Comparison of ENCODE assay signal across 1 cellular context in the genomic region with DNA sequence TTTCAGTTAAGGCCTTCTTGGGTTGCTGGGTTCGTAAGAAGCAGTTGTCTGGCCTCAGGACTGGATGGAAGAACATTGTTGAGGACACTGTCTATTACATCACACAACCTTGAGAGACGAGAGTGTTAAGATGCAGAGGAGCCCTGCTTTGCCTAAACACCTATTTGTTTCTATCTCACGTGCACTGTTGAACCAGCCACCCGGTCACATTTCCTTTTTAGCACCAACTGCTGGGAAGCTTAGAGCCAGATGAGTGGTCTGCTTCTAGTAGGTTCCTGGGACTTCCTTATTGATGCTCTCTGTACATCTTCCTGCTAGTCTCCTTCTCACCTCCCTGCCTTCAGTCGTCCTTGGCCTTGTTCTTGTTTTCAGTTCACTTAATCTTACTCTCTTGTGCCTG.
TF ChIP-seq lines count a peak whose summit lies in the region.

No MANE protein-coding gene starts in this region.

TF ChIP-seq in WTC11, 78 proteins besides CTCF, POLR2A, EP300 and RAD21 (continued from another document):
- TF ChIP-seq, protein P1, sequence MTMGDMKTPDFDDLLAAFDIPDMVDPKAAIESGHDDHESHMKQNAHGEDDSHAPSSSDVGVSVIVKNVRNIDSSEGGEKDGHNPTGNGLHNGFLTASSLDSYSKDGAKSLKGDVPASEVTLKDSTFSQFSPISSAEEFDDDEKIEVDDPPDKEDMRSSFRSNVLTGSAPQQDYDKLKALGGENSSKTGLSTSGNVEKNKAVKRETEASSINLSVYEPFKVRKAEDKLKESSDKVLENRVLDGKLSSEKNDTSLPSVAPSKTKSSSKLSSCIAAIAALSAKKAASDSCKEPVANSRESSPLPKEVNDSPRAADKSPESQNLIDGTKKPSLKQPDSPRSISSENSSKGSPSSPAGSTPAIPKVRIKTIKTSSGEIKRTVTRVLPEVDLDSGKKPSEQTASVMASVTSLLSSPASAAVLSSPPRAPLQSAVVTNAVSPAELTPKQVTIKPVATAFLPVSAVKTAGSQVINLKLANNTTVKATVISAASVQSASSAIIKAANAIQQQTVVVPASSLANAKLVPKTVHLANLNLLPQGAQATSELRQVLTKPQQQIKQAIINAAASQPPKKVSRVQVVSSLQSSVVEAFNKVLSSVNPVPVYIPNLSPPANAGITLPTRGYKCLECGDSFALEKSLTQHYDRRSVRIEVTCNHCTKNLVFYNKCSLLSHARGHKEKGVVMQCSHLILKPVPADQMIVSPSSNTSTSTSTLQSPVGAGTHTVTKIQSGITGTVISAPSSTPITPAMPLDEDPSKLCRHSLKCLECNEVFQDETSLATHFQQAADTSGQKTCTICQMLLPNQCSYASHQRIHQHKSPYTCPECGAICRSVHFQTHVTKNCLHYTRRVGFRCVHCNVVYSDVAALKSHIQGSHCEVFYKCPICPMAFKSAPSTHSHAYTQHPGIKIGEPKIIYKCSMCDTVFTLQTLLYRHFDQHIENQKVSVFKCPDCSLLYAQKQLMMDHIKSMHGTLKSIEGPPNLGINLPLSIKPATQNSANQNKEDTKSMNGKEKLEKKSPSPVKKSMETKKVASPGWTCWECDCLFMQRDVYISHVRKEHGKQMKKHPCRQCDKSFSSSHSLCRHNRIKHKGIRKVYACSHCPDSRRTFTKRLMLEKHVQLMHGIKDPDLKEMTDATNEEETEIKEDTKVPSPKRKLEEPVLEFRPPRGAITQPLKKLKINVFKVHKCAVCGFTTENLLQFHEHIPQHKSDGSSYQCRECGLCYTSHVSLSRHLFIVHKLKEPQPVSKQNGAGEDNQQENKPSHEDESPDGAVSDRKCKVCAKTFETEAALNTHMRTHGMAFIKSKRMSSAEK (CRISPR knock-in tag; IDR thresholded peaks at IDR 0.05; ENCODE audit: borderline replicate concordance), result no peak
- TF ChIP-seq JAZF1 (CRISPR knock-in tag; IDR thresholded peaks at IDR 0.05) (no peak), TEAD4 (CRISPR knock-in tag; IDR thresholded peaks at IDR 0.05) (no peak), EMX1 (CRISPR knock-in tag; IDR thresholded peaks at IDR 0.05) (no peak), GRHL2 (CRISPR knock-in tag; IDR thresholded peaks at IDR 0.05; ENCODE audit: insufficient replicate concordance, severe bottlenecking) (no peak), RELA (CRISPR knock-in tag; IDR thresholded peaks at IDR 0.05; ENCODE audit: borderline replicate concordance) (no peak), MXD4 (CRISPR knock-in tag; IDR thresholded peaks at IDR 0.05; ENCODE audit: borderline replicate concordance) (no peak), CBFB (CRISPR knock-in tag; IDR thresholded peaks at IDR 0.05; ENCODE audit: low read depth) (no peak), SOX15 (CRISPR knock-in tag; IDR thresholded peaks at IDR 0.05) (no peak), FOXP1 (CRISPR knock-in tag; IDR thresholded peaks at IDR 0.05; ENCODE audit: borderline replicate concordance) (no peak)
- TF ChIP-seq, protein P2, sequence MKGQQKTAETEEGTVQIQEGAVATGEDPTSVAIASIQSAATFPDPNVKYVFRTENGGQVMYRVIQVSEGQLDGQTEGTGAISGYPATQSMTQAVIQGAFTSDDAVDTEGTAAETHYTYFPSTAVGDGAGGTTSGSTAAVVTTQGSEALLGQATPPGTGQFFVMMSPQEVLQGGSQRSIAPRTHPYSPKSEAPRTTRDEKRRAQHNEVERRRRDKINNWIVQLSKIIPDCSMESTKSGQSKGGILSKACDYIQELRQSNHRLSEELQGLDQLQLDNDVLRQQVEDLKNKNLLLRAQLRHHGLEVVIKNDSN (CRISPR knock-in tag; IDR thresholded peaks at IDR 0.05), result no peak
- TF ChIP-seq, protein P3, sequence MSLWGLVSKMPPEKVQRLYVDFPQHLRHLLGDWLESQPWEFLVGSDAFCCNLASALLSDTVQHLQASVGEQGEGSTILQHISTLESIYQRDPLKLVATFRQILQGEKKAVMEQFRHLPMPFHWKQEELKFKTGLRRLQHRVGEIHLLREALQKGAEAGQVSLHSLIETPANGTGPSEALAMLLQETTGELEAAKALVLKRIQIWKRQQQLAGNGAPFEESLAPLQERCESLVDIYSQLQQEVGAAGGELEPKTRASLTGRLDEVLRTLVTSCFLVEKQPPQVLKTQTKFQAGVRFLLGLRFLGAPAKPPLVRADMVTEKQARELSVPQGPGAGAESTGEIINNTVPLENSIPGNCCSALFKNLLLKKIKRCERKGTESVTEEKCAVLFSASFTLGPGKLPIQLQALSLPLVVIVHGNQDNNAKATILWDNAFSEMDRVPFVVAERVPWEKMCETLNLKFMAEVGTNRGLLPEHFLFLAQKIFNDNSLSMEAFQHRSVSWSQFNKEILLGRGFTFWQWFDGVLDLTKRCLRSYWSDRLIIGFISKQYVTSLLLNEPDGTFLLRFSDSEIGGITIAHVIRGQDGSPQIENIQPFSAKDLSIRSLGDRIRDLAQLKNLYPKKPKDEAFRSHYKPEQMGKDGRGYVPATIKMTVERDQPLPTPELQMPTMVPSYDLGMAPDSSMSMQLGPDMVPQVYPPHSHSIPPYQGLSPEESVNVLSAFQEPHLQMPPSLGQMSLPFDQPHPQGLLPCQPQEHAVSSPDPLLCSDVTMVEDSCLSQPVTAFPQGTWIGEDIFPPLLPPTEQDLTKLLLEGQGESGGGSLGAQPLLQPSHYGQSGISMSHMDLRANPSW (CRISPR knock-in tag; conservative IDR thresholded peaks at IDR 0.05; ENCODE audit: low read depth), result no peak
